In genomic region chr4:37934609-37935008, GRCh38 we compare ENCODE assay signal across 27 cellular contexts. TPM values are rescaled to one million over a fixed set of nuclear protein-coding genes. Genes with fewer than 3 reads are reported as not detected.
DNase-seq lines count a peak whose midpoint lies in the region; ATAC-seq, FAIRE-seq and TF ChIP-seq lines count a peak whose summit lies in the region.
"Had no signal": no experiment of that assay in that cellular context is flagged by ENCODE, and none has a peak within 500 bp of the region (broad histone marks: within the 10 kb centered on the region; RNA-seq: fewer than 3 reads in every experiment).

No MANE protein-coding gene starts in this region.

- CTCF ChIA-PET in HepG2 (lab: Yijun Ruan, JAX; ENCODE audit: low intra/inter-chr PET ratio, low total read pairs) (no interaction called here), K562 (lab: Yijun Ruan, JAX; ENCODE audit: low intra/inter-chr PET ratio) (no interaction called here)

- H3K27me3 ChIP-seq in HepG2 (ENCODE audit: control insufficient read depth in 1 of 2, insufficient read depth in 2 of 2, low read length in 2 of 2) (no peaks in the 10 kb centered on the region; a peak in 1 of 5 replicates), right lobe of liver (no peaks in the 10 kb centered on the region), K562 (ENCODE audit: control insufficient read depth in 2 of 2, insufficient read depth in 2 of 2, low read length in 2 of 2) (peaks cover 2 to 14% of the 10 kb centered on the region in 2 experiments; a peak in 4 of 5 replicates), psoas muscle (ENCODE audit: insufficient read depth in 3 of 3, low read length in 2 of 3) (no peaks in the 10 kb centered on the region), skeletal muscle tissue (ENCODE audit: control insufficient read depth in 3 of 3, insufficient read depth in 3 of 3, low read length in 3 of 3) (no peaks in the 10 kb centered on the region)
- H3K27me3 ChIP-seq: BLaER1 treated with 17β-estradiol and CSF1 and Interleukin-3, amounts not matched to agents 10 nM and 100 nM had no signal

- H3K4me3 ChIP-seq in HepG2 (replicated peaks in 1 of 3; ENCODE audit: insufficient read depth in 1 of 3, low read depth in 2 of 3, low read length in 3 of 3) (no peak overlapping the region), right lobe of liver (no peak overlapping the region), K562 (no peak overlapping the region), psoas muscle (no peak overlapping the region), skeletal muscle tissue (ENCODE audit: low read length in 3 of 3) (peak overlapping the region in 1 of 3 donors; percentile 47)
- H3K4me3 ChIP-seq: BLaER1 treated with 17β-estradiol and CSF1 and Interleukin-3, amounts not matched to agents 10 nM and 100 nM had no signal

- H3K9me1 ChIP-seq in K562 (ENCODE audit: control insufficient read depth, insufficient read depth, low read length): no peaks in the 10 kb centered on the region

- TF ChIP-seq RAD21 in HepG2 (CRISPR knock-in tag; IDR thresholded peaks at IDR 0.05) (no peak), K562 (CRISPR knock-in tag; conservative IDR thresholded peaks at IDR 0.05 in 1 of 2, IDR thresholded peaks at IDR 0.05 in 1 of 2) (no peak)

- in situ Hi-C loops in HepG2 (cut with HindIII; ENCODE audit: extremely low pct_ligation_motif_present, low pct_unique_long_range_greater_than_20kb) (no loop called here), K562 (cut with MboI) (no loop called here)

- no peaks in the 10 kb centered on the region for H3K4me1 ChIP-seq in HepG2 (ENCODE audit: insufficient read depth, low read length)
- peaks cover 0 to 13% (median 5%) of the 10 kb centered on the region in 4 donors for H3K4me1 ChIP-seq in right lobe of liver
- H3K4me1 ChIP-seq in K562 (replicated peaks in 1 of 2; ENCODE audit: control insufficient read depth in 2 of 2, insufficient read depth in 2 of 2, low read length in 2 of 2): no peaks in the 10 kb centered on the region
- H3K4me1 ChIP-seq in psoas muscle: peaks cover 52% of the 10 kb centered on the region
- H3K4me1 ChIP-seq in skeletal muscle tissue (ENCODE audit: control insufficient read depth in 3 of 3, insufficient read depth in 3 of 3, low read length in 3 of 3): peaks cover 41 to 53% (median 49%) of the 10 kb centered on the region in 3 donors
- H3K4me1 ChIP-seq: BE2C, Caco-2 had no signal

- H3K9ac ChIP-seq in HepG2 (ENCODE audit: insufficient read depth, low read depth, low read length) (no peak overlapping the region), K562 (ENCODE audit: insufficient read depth in 1 of 2, low read depth in 2 of 2, low read length in 2 of 2) (no peak overlapping the region), skeletal muscle tissue (ENCODE audit: low read depth in 1 of 3, low read length in 3 of 3) (peak overlapping the region in 2 of 3 donors; percentile 47 to 72)
- H3K9ac ChIP-seq: BLaER1 treated with 17β-estradiol and CSF1 and Interleukin-3, amounts not matched to agents 10 nM and 100 nM had no signal

- no peak for TF ChIP-seq EP300 in HepG2 (IDR thresholded peaks at IDR 0.05; ENCODE audit: low read depth in 2 of 2, low read length in 2 of 2)
- TF ChIP-seq EP300 in HepG2 (CRISPR knock-in tag; IDR thresholded peaks at IDR 0.05; ENCODE audit: borderline replicate concordance): no peak
- TF ChIP-seq EP300 in K562 (IDR thresholded peaks at IDR 0.05; ENCODE audit: low read length): no peak

- BruUV-seq in HepG2 (replicated peaks; lab: Mats Ljungman, UMichigan): no TSS peak
- no TSS peak for BruUV-seq in K562 (replicated peaks; lab: Mats Ljungman, UMichigan)

- 8% methylated on average over 3 of the region's 3 CpGs for whole genome bisulfite sequencing in HepG2 (ENCODE audit: low lambda C conversion rate)
- 81% methylated on average over 3 of the region's 3 CpGs for WGBS in right lobe of liver (ENCODE audit: insufficient coverage, low coverage, low lambda C conversion rate, missing lambda C conversion rate)
- 3% methylated on average over 3 of the region's 3 CpGs for WGBS in K562 (ENCODE audit: insufficient coverage, low coverage, missing lambda C conversion rate)
- 50 to 63% (median 53%) methylated on average over 3 of the region's 3 CpGs for WGBS in psoas muscle, 3 donors

- DNase-seq in HepG2 (ENCODE audit: low spot score): no peak
- no peak for DNase-seq in right lobe of liver
- no peak for DNase-seq in K562 (ENCODE audit: extremely low read depth in 1 of 4, low spot score in 3 of 4)
- DNase-seq in psoas muscle: no peak
- DNase-seq in NCI-H1048 (lab: John Stamatoyannopoulos, UW): no peak
- DNase-seq: 8988T; ACHN; BE2C; Caco-2; Calu3; CD4-positive, alpha-beta T cell; CD8-positive, alpha-beta T cell; DMS79 treated with DMSO at 0.1 percent for 48 hours; GF-D8 had no signal

- H3K27ac ChIP-seq in HepG2 (ENCODE audit: extremely low read length, insufficient read depth, low read length): no peak overlapping the region
- no peak overlapping the region for H3K27ac ChIP-seq in right lobe of liver
- no peak overlapping the region for H3K27ac ChIP-seq in K562 (ENCODE audit: extremely low read depth, low read depth, low read length)
- peak overlapping the region; percentile 88 for H3K27ac ChIP-seq in psoas muscle
- H3K27ac ChIP-seq in skeletal muscle tissue (ENCODE audit: low read depth, low read length): peak overlapping the region; percentile 88
- H3K27ac ChIP-seq: BLaER1 treated with 17β-estradiol and CSF1 and Interleukin-3, amounts not matched to agents 10 nM and 100 nM; C4-2B had no signal

- H4K20me1 ChIP-seq in HepG2 (ENCODE audit: insufficient read depth, low read length): no peaks in the 10 kb centered on the region
- no peaks in the 10 kb centered on the region for H4K20me1 ChIP-seq in K562 (replicated peaks; ENCODE audit: control insufficient read depth, insufficient read depth, low read length)
- H4K20me1 ChIP-seq: BLaER1 treated with 17β-estradiol and CSF1 and Interleukin-3, amounts not matched to agents 10 nM and 100 nM had no signal

- POLR2A ChIA-PET in HepG2 (lab: Yijun Ruan, JAX): no interaction called here
- POLR2A ChIA-PET in K562 (lab: Yijun Ruan, JAX): interaction anchor here (0.6 kb wide), 1 partner anchor 27 kb away, joined by 4 read pairs; no protein-coding TSS in a partner anchor

- H2AFZ ChIP-seq in HepG2 (ENCODE audit: low read length) (no peak overlapping the region), K562 (ENCODE audit: low read depth, low read length) (no peak overlapping the region)

- FAIRE-seq in HepG2 (lab: Jason Lieb, UNC): no peak
- FAIRE-seq in K562 (lab: Jason Lieb, UNC): no peak
- FAIRE-seq: A204.1, D721Med, G401.6, GM12891, GM18507, GM19239 had no signal

- intact Hi-C loops in HepG2 (cut with micrococcal nuclease; ENCODE audit: unreplicated experiment) (no loop called here), right lobe of liver (cut with DNase I) (no loop called here), K562 (cut with micrococcal nuclease) (no loop called here), psoas muscle (cut with DNase I) (loop anchor here (5.0 kb wide), 2 partner anchors 42 to 43 kb away; partner anchors contain the start of gene TBC1D1 (in 2 of the 2))

- TF ChIP-seq POLR2A in HepG2 (IDR thresholded peaks at IDR 0.05; ENCODE audit: insufficient read depth in 1 of 2, low read depth in 2 of 2, low read length in 2 of 2) (no peak), right lobe of liver (IDR thresholded peaks at IDR 0.05) (no peak), K562 (conservative IDR thresholded peaks at IDR 0.05) (no peak)

- no peaks in the 10 kb centered on the region for H3K79me2 ChIP-seq in HepG2 (ENCODE audit: insufficient read depth, low read length)
- H3K79me2 ChIP-seq in K562 (ENCODE audit: control insufficient read depth, insufficient read depth, low read length): no peaks in the 10 kb centered on the region

- H3K9me3 ChIP-seq in HepG2 (ENCODE audit: low read length) (no peaks in the 10 kb centered on the region), right lobe of liver (no peaks in the 10 kb centered on the region), K562 (replicated peaks; ENCODE audit: control insufficient read depth, insufficient read depth, low read depth, low read length) (no peaks in the 10 kb centered on the region), psoas muscle (peaks cover 3% of the 10 kb centered on the region), skeletal muscle tissue (ENCODE audit: control insufficient read depth in 3 of 3, low read length in 3 of 3) (no peaks in the 10 kb centered on the region)
- H3K9me3 ChIP-seq: BE2C, Caco-2 had no signal

- ATAC-seq in HepG2: no peak
- no peak for ATAC-seq in right lobe of liver
- ATAC-seq in K562: no peak
- peak in 2 of 4 donors; percentile 17 to 20 for ATAC-seq in psoas muscle
- ATAC-seq in GM18517 (IDR thresholded peaks at IDR 0.05; ENCODE audit: unreplicated experiment): no peak
- ATAC-seq in GM18498 (IDR thresholded peaks at IDR 0.05; ENCODE audit: unreplicated experiment): no peak
- ATAC-seq: CD8-positive, alpha-beta T cell had no signal

- no peak overlapping the region for H3K4me2 ChIP-seq in HepG2 (ENCODE audit: low read depth, low read length)
- no peak overlapping the region for H3K4me2 ChIP-seq in K562 (ENCODE audit: insufficient read depth, low read length)

- no peak for TF ChIP-seq CTCF in HepG2 (CRISPR knock-in tag; IDR thresholded peaks at IDR 0.05)
- TF ChIP-seq CTCF in right lobe of liver (IDR thresholded peaks at IDR 0.05): no peak
- TF ChIP-seq CTCF in K562 (IDR thresholded peaks at IDR 0.05 in 2 of 3, conservative IDR thresholded peaks at IDR 0.05 in 1 of 3; ENCODE audit: insufficient read depth in 2 of 3, low read depth in 1 of 3, low read length in 3 of 3): no peak
- TF ChIP-seq CTCF in psoas muscle (IDR thresholded peaks at IDR 0.05): no peak

- no peaks in the 10 kb centered on the region for H3K36me3 ChIP-seq in HepG2 (replicated peaks in 1 of 2; ENCODE audit: control insufficient read depth in 1 of 2, insufficient read depth in 2 of 2, low read length in 2 of 2)
- no peaks in the 10 kb centered on the region for H3K36me3 ChIP-seq in right lobe of liver
- no peaks in the 10 kb centered on the region for H3K36me3 ChIP-seq in K562 (ENCODE audit: control insufficient read depth, insufficient read depth, low read length)
- H3K36me3 ChIP-seq in psoas muscle (ENCODE audit: insufficient read depth in 1 of 2, low read depth in 1 of 2): no peaks in the 10 kb centered on the region
- no peaks in the 10 kb centered on the region for H3K36me3 ChIP-seq in skeletal muscle tissue (ENCODE audit: control insufficient read depth in 3 of 3, insufficient read depth in 3 of 3, low read length in 3 of 3)
- H3K36me3 ChIP-seq: BE2C had no signal

RNA-seq across cellular contexts. Expression of gene PTTG2, which starts 25.6 kb away (rescaled TPM):
- total RNA-seq in HepG2 (2016; rRNA removed; fragmentation: Illumina TruSeq; extraction: Trizol) (not detected in 2 replicates), right lobe of liver (under 1 TPM in 1 of 6 experiments, not detected in 5; 0.32 TPM), K562 (2014; rRNA removed) (not detected in 2 replicates), K562 (2014; rRNA removed; fragmentation: Illumina TruSeq; extraction: Trizol) (not detected in 2 replicates), K562 (2015; rRNA removed; fragmentation: Illumina TruSeq; extraction: Trizol) (not detected in 2 replicates), K562 (2021) (not detected in 2 replicates), psoas muscle (1 to 10 TPM in 1 of 4 donors, not detected in 3; 1.2 TPM), skeletal muscle tissue (0.52 TPM)
- total RNA-seq in HepG2 (2016; cell fraction: cytosol; rRNA removed; fragmentation: Illumina TruSeq; extraction: Trizol; ENCODE audit: low read depth): not detected in 2 replicates
- not detected in 2 replicates for total RNA-seq in HepG2 (2016; cell fraction: insoluble cytoplasmic fraction; rRNA removed; fragmentation: Illumina TruSeq; extraction: Trizol)
- total RNA-seq in HepG2 (2016; cell fraction: membrane; rRNA removed; fragmentation: Illumina TruSeq; extraction: Trizol): not detected in 2 replicates
- not detected in 2 replicates for total RNA-seq in HepG2 (2016; cell fraction: nucleus; rRNA removed; fragmentation: Illumina TruSeq; extraction: Trizol)
- polyA plus RNA-seq in HepG2 (2011; rRNA removed) (not detected in 2 replicates), K562 (2011; rRNA removed) (not detected in 2 replicates), K562 (2014; fragmentation: Illumina TruSeq; extraction: Trizol) (not detected in 2 replicates), K562 (2014; fragmentation: Nextera tagmentation; extraction: Ambion mirVana) (not detected), K562 (2014; rRNA removed) (not detected in 2 replicates), psoas muscle (1 to 10 TPM in 1 of 3 donors, under 1 TPM in 2; 0.10 to 3.9 (median 0.18) TPM)
- polyA plus RNA-seq in HepG2 (2011; cell fraction: cytosol; rRNA removed): not detected in 2 replicates
- polyA plus RNA-seq in HepG2 (2011; cell fraction: nucleus; rRNA removed): not detected in 2 replicates
- not detected in 2 replicates for polyA plus RNA-seq in HepG2 (2012)
- not detected in 2 replicates for polyA plus RNA-seq in HepG2 (2016; cell fraction: cytosol; fragmentation: Illumina TruSeq; extraction: Trizol; ENCODE audit: low read depth)
- not detected in 2 replicates for polyA plus RNA-seq in HepG2 (2016; cell fraction: insoluble cytoplasmic fraction; fragmentation: Illumina TruSeq; extraction: Trizol; ENCODE audit: low read depth)
- not detected in 2 replicates for polyA plus RNA-seq in HepG2 (2016; cell fraction: membrane; fragmentation: Illumina TruSeq; extraction: Trizol; ENCODE audit: low read depth)
- not detected in 2 replicates for polyA plus RNA-seq in HepG2 (2016; cell fraction: nucleus; fragmentation: Illumina TruSeq; extraction: Trizol; ENCODE audit: insufficient read depth, low read depth)
- not detected in 2 replicates for polyA minus RNA-seq in HepG2 (2011; rRNA and poly(A)+ RNA removed; ENCODE audit: low replicate concordance)
- polyA minus RNA-seq in HepG2 (2011; cell fraction: cytosol; rRNA and poly(A)+ RNA removed): not detected in 2 replicates
- polyA minus RNA-seq in HepG2 (2011; cell fraction: nucleus; rRNA and poly(A)+ RNA removed): not detected in 2 replicates
- total RNA-seq in K562 (2011; cell fraction: chromatin; rRNA removed; ENCODE audit: low replicate concordance): not detected in 2 replicates
- not detected in 2 replicates for total RNA-seq in K562 (2011; cell fraction: nucleolus; rRNA removed)
- not detected in 2 replicates for total RNA-seq in K562 (2011; cell fraction: nucleoplasm; rRNA removed)
- polyA plus RNA-seq in K562 (2011; cell fraction: cytosol; rRNA removed): not detected in 2 replicates
- not detected in 2 replicates for polyA plus RNA-seq in K562 (2011; cell fraction: nucleus; rRNA removed)
- not detected in 2 replicates for polyA plus RNA-seq in K562 (2012)
- not detected in 2 replicates for polyA minus RNA-seq in K562 (2011; rRNA and poly(A)+ RNA removed)
- not detected in 2 replicates for polyA minus RNA-seq in K562 (2011; cell fraction: cytosol; rRNA and poly(A)+ RNA removed)
- not detected in 2 replicates for polyA minus RNA-seq in K562 (2011; cell fraction: nucleus; rRNA and poly(A)+ RNA removed)
- total RNA-seq: A673, Caco-2, Calu3 had no signal
- polyA plus RNA-seq: AG04450 had no signal

RNA-seq across cellular contexts. Expression of gene TBC1D1, which starts 43.7 kb away (rescaled TPM):
- 62.8 and 72.4 TPM in 2 replicates for total RNA-seq in HepG2 (2016; rRNA removed; fragmentation: Illumina TruSeq; extraction: Trizol)
- total RNA-seq in HepG2 (2016; cell fraction: cytosol; rRNA removed; fragmentation: Illumina TruSeq; extraction: Trizol; ENCODE audit: low read depth): 64.8 and 77.1 TPM in 2 replicates
- 53.2 and 64.4 TPM in 2 replicates for total RNA-seq in HepG2 (2016; cell fraction: insoluble cytoplasmic fraction; rRNA removed; fragmentation: Illumina TruSeq; extraction: Trizol)
- total RNA-seq in HepG2 (2016; cell fraction: membrane; rRNA removed; fragmentation: Illumina TruSeq; extraction: Trizol): 145 TPM in 2 replicates
- 39.0 and 39.8 TPM in 2 replicates for total RNA-seq in HepG2 (2016; cell fraction: nucleus; rRNA removed; fragmentation: Illumina TruSeq; extraction: Trizol)
- polyA plus RNA-seq in HepG2 (2011; rRNA removed): 35.1 and 37.3 TPM in 2 replicates
- 45.5 and 45.8 TPM in 2 replicates for polyA plus RNA-seq in HepG2 (2011; cell fraction: cytosol; rRNA removed)
- polyA plus RNA-seq in HepG2 (2011; cell fraction: nucleus; rRNA removed): 28.9 and 31.3 TPM in 2 replicates
- polyA plus RNA-seq in HepG2 (2012): 36.5 and 47.0 TPM in 2 replicates
- polyA plus RNA-seq in HepG2 (2016; cell fraction: cytosol; fragmentation: Illumina TruSeq; extraction: Trizol; ENCODE audit: low read depth): 59.1 and 60.0 TPM in 2 replicates
- polyA plus RNA-seq in HepG2 (2016; cell fraction: insoluble cytoplasmic fraction; fragmentation: Illumina TruSeq; extraction: Trizol; ENCODE audit: low read depth): 66.3 and 68.6 TPM in 2 replicates
- polyA plus RNA-seq in HepG2 (2016; cell fraction: membrane; fragmentation: Illumina TruSeq; extraction: Trizol; ENCODE audit: low read depth): 115 and 125 TPM in 2 replicates
- polyA plus RNA-seq in HepG2 (2016; cell fraction: nucleus; fragmentation: Illumina TruSeq; extraction: Trizol; ENCODE audit: insufficient read depth, low read depth): 43.0 and 44.9 TPM in 2 replicates
- polyA minus RNA-seq in HepG2 (2011; rRNA and poly(A)+ RNA removed; ENCODE audit: low replicate concordance): 22.7 and 52.3 TPM in 2 replicates
- 39.2 and 52.8 TPM in 2 replicates for polyA minus RNA-seq in HepG2 (2011; cell fraction: cytosol; rRNA and poly(A)+ RNA removed)
- 33.9 and 36.3 TPM in 2 replicates for polyA minus RNA-seq in HepG2 (2011; cell fraction: nucleus; rRNA and poly(A)+ RNA removed)
- total RNA-seq in right lobe of liver: 10 to 100 TPM; 21.2 to 67.5 (median 35.8) TPM
- 5.8 and 11.4 TPM in 2 replicates for total RNA-seq in K562 (2011; cell fraction: chromatin; rRNA removed; ENCODE audit: low replicate concordance)
- total RNA-seq in K562 (2011; cell fraction: nucleolus; rRNA removed): 3.0 and 4.2 TPM in 2 replicates
- 5.2 and 6.4 TPM in 2 replicates for total RNA-seq in K562 (2011; cell fraction: nucleoplasm; rRNA removed)
- total RNA-seq in K562 (2014; rRNA removed): 11.7 and 13.7 TPM in 2 replicates
- 8.8 and 10.6 TPM in 2 replicates for total RNA-seq in K562 (2014; rRNA removed; fragmentation: Illumina TruSeq; extraction: Trizol)
- total RNA-seq in K562 (2015; rRNA removed; fragmentation: Illumina TruSeq; extraction: Trizol): 7.1 and 7.2 TPM in 2 replicates
- 10.2 and 11.1 TPM in 2 replicates for total RNA-seq in K562 (2021)
- 14.2 and 29.3 TPM in 2 replicates for polyA plus RNA-seq in K562 (2011; rRNA removed)
- polyA plus RNA-seq in K562 (2011; cell fraction: cytosol; rRNA removed): 14.8 and 29.8 TPM in 2 replicates
- polyA plus RNA-seq in K562 (2011; cell fraction: nucleus; rRNA removed): 8.4 and 17.4 TPM in 2 replicates
- polyA plus RNA-seq in K562 (2012): 8.0 and 9.7 TPM in 2 replicates
- polyA plus RNA-seq in K562 (2014; fragmentation: Illumina TruSeq; extraction: Trizol): 8.7 and 9.0 TPM in 2 replicates
- 1 to 10 TPM in 1 of 2 experiments, under 1 TPM in 1; 0.59 to 1.1 TPM for polyA plus RNA-seq in K562 (2014; fragmentation: Nextera tagmentation; extraction: Ambion mirVana)
- polyA plus RNA-seq in K562 (2014; rRNA removed): 11.4 and 12.0 TPM in 2 replicates
- 20.7 and 34.1 TPM in 2 replicates for polyA minus RNA-seq in K562 (2011; rRNA and poly(A)+ RNA removed)
- 16.0 and 26.5 TPM in 2 replicates for polyA minus RNA-seq in K562 (2011; cell fraction: cytosol; rRNA and poly(A)+ RNA removed)
- 7.3 and 19.0 TPM in 2 replicates for polyA minus RNA-seq in K562 (2011; cell fraction: nucleus; rRNA and poly(A)+ RNA removed)
- 100 to 1,000 TPM in 1 of 4 donors, 10 to 100 TPM in 3; 37.1 to 120 (median 40.6) TPM for total RNA-seq in psoas muscle
- polyA plus RNA-seq in psoas muscle: 100 to 1,000 TPM in 1 of 3 donors, 10 to 100 TPM in 2; 18.1 to 130 (median 71.7) TPM
- 54.3 TPM for total RNA-seq in skeletal muscle tissue

Comparison
In these comparisons a context has a peak if more than half of its experiments do, and no peak if none do; other contexts are left out.
1. H3K27ac ChIP-seq: peak in psoas muscle (single experiment) and skeletal muscle tissue (single experiment); none in HepG2 (single experiment), right lobe of liver (0 of 3) and K562 (single experiment).
2. H3K9ac ChIP-seq: peak in skeletal muscle tissue (2 of 3); none in HepG2 (single experiment) and K562 (0 of 2).
3. intact Hi-C loops: an anchor here in psoas muscle (5.0 kb wide); none called in HepG2, right lobe of liver and K562.
4. Of the 241 proteins assayed by ChIP-seq in both HepG2 and K562: peak only in HepG2: none; only in K562: none; in both: ZNF12; in neither: 240.